Comparison of ENCODE assay signal across 8 cellular contexts in the genomic region with DNA sequence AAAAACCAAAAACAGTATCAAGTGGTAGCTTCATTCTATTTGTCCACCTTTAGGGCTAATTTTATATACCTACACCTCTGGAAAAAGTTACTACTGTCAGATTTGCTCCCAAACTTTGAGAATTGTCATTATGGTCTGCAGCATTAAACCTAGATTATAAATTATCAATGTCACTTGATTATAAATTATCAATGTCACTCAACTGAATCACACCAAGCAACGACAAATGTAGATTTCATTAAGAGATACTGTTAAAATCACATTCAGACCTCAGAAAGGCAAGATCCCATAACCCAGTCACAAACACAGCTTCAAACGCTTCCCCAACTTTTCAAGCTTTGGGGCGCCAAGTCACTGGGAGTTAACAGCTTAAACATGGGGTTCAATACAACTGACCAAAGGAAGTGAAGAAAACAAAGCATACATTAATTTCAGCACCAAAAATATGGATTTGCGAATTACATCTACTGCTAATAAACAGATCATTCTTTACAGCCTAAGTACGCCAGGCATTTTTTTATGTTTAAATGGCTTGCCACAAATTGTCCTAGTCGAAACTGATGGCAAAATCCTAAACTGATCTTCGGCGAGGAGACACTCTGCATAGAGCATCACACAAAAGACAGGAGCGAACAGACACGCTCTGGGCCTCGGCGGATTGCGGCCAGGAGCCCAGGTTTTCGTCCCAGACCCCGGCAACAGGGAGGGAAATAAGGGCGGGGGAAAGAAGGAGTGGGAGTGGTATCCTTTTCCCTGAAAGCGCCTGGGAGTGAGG. TPM values are rescaled to one million over a fixed set of nuclear protein-coding genes. Genes with fewer than 3 reads are reported as not detected.
DNase-seq lines count a peak whose midpoint lies in the region; ATAC-seq, FAIRE-seq and TF ChIP-seq lines count a peak whose summit lies in the region.

No MANE protein-coding gene starts in this region.

- H3K36me3 Mint-ChIP-seq in CD4-positive, CD25-positive, alpha-beta regulatory T cell = no peaks in the 10 kb centered on the region
- H3K36me3 Mint-ChIP-seq in activated naive CD8-positive, alpha-beta T cell = no peaks in the 10 kb centered on the region

- peak overlapping the region; percentile 90 to 98 (median 97) for H3K27ac Mint-ChIP-seq in CD4-positive, CD25-positive, alpha-beta regulatory T cell
- H3K27ac Mint-ChIP-seq in activated naive CD8-positive, alpha-beta T cell = peak overlapping the region; percentile 92

- 1 to 3% (median 3%) methylated on average over 15 to 17 of the region's 17 CpGs for WGBS in small intestine, 3 donors

- H3K27me3 Mint-ChIP-seq in CD4-positive, CD25-positive, alpha-beta regulatory T cell = no peaks in the 10 kb centered on the region
- no peaks in the 10 kb centered on the region for H3K27me3 Mint-ChIP-seq in activated naive CD8-positive, alpha-beta T cell

- peaks cover 71% of the 10 kb centered on the region for H3K4me1 ChIP-seq in CD4-positive, CD25-positive, alpha-beta regulatory T cell (ENCODE audit: control insufficient read depth, insufficient read depth, low read length, poor library complexity, severe bottlenecking)
- H3K4me1 ChIP-seq in iPS-15b (ENCODE audit: control insufficient read depth, insufficient read depth, low read length) (peaks cover 15% of the 10 kb centered on the region), small intestine (ENCODE audit: control insufficient read depth in 2 of 2, insufficient read depth in 1 of 2, low read depth in 1 of 2, low read length in 1 of 2) (peaks cover 2 to 14% of the 10 kb centered on the region in 2 donors)

- peak in 1 of 3 donors; percentile 14 for DNase-seq in CD4-positive, CD25-positive, alpha-beta regulatory T cell
- no peak for DNase-seq in HEK293T (ENCODE audit: extremely low spot score)
- DNase-seq in small intestine = peak; percentile 31
- DNase-seq in NCI-H2029 (lab: John Stamatoyannopoulos, UW) = no peak
- no peak for DNase-seq in GF-D8 (lab: John Stamatoyannopoulos, UW)
- no peak for DNase-seq in GM10248 (ENCODE audit: extremely low spot score)

- POLR2A ChIA-PET in HEK293T (lab: Yijun Ruan, JAX) = interaction anchor here (1.2 to 2.4 kb wide), 14 partner anchors 9 to 126 kb away, joined by 3 to 12 read pairs (median 5); partner anchors contain the start of gene RFWD3
- POLR2A ChIA-PET in GM10248 (lab: Yijun Ruan, JAX) = interaction anchor here (0.6 to 0.7 kb wide), 2 partner anchors 8 to 20 kb away, joined by 3 read pairs; no protein-coding TSS in a partner anchor

- H3K9me3 Mint-ChIP-seq in CD4-positive, CD25-positive, alpha-beta regulatory T cell = no peaks in the 10 kb centered on the region
- H3K9me3 Mint-ChIP-seq in activated naive CD8-positive, alpha-beta T cell (ENCODE audit: low read depth) = no peaks in the 10 kb centered on the region

- FAIRE-seq in small intestine (lab: Jason Lieb, UNC) = no peak

- no peak for TF ChIP-seq CTCF in GM10248 (IDR thresholded peaks at IDR 0.05; ENCODE audit: control extremely low read depth, extremely low read depth, low read depth, missing control alignments)

- H3K4me3 Mint-ChIP-seq in CD4-positive, CD25-positive, alpha-beta regulatory T cell = peak overlapping the region; percentile 89 to 99 (median 94)
- H3K4me3 Mint-ChIP-seq in activated naive CD8-positive, alpha-beta T cell = peak overlapping the region; percentile 96

- no peaks in the 10 kb centered on the region for H3K27me3 ChIP-seq in CD4-positive, CD25-positive, alpha-beta regulatory T cell (ENCODE audit: control insufficient read depth, insufficient read depth, low read length)
- H3K27me3 ChIP-seq in iPS-15b (ENCODE audit: control insufficient read depth, insufficient read depth, low read length) = no peaks in the 10 kb centered on the region
- no peaks in the 10 kb centered on the region for H3K27me3 ChIP-seq in small intestine (ENCODE audit: control insufficient read depth in 2 of 2, insufficient read depth in 2 of 2, low read length in 2 of 2)

- no peak for ATAC-seq in CD4-positive, CD25-positive, alpha-beta regulatory T cell (ENCODE audit: low read depth in 2 of 2)

- peak overlapping the region; percentile 92 for H3K27ac ChIP-seq in CD4-positive, CD25-positive, alpha-beta regulatory T cell (ENCODE audit: insufficient read depth, low read length, poor library complexity, severe bottlenecking)
- H3K27ac ChIP-seq in small intestine (ENCODE audit: low read depth in 1 of 2, low read length in 1 of 2) = peak overlapping the region; percentile 94 to 95

- CTCF ChIA-PET in HEK293T (lab: Yijun Ruan, JAX) (no interaction called here), GM10248 (lab: Yijun Ruan, JAX) (interaction anchor here (1.4 kb wide), 1 partner anchor 11 kb away, joined by 5 read pairs; no protein-coding TSS in a partner anchor)

- peaks cover 34 to 73% (median 53%) of the 10 kb centered on the region in 4 donors for H3K4me1 Mint-ChIP-seq in CD4-positive, CD25-positive, alpha-beta regulatory T cell
- peaks cover 67% of the 10 kb centered on the region for H3K4me1 Mint-ChIP-seq in activated naive CD8-positive, alpha-beta T cell (ENCODE audit: low read depth)

- peak overlapping the region; percentile 96 for H3K4me3 ChIP-seq in CD4-positive, CD25-positive, alpha-beta regulatory T cell (ENCODE audit: low read depth, low read length)
- H3K4me3 ChIP-seq in iPS-15b (ENCODE audit: low read depth, low read length) (peak overlapping the region; percentile 73), small intestine (ENCODE audit: low read depth in 1 of 2, low read length in 2 of 2) (peak overlapping the region; percentile 71 to 85)

- no peaks in the 10 kb centered on the region for H3K9me3 ChIP-seq in CD4-positive, CD25-positive, alpha-beta regulatory T cell (ENCODE audit: control insufficient read depth in 2 of 2, low read length in 2 of 2)
- H3K9me3 ChIP-seq in iPS-15b (ENCODE audit: control insufficient read depth, insufficient read depth, low read length) (no peaks in the 10 kb centered on the region), small intestine (ENCODE audit: control insufficient read depth, low read depth) (no peaks in the 10 kb centered on the region)

- no peaks in the 10 kb centered on the region for H3K36me3 ChIP-seq in CD4-positive, CD25-positive, alpha-beta regulatory T cell (ENCODE audit: control insufficient read depth, insufficient read depth, low read length)
- no peaks in the 10 kb centered on the region for H3K36me3 ChIP-seq in iPS-15b (ENCODE audit: control insufficient read depth, insufficient read depth, low read length)
- no peaks in the 10 kb centered on the region for H3K36me3 ChIP-seq in small intestine (ENCODE audit: control insufficient read depth in 2 of 2, insufficient read depth in 2 of 2, low read length in 2 of 2)

- H3K9ac ChIP-seq in iPS-15b (ENCODE audit: low read depth, low read length) = peak overlapping the region; percentile 95

TF ChIP-seq in HEK293T, 16 proteins besides CTCF, POLR2A, EP300 and RAD21:
- TF ChIP-seq PKNOX1 (IDR thresholded peaks at IDR 0.05) (peak; percentile 62; the same call in 1 of the 2 replicates), ARNT (IDR thresholded peaks at IDR 0.05) (no peak)

RNA-seq across cellular contexts. Expression of gene GLG1, which starts 1.0 kb away (rescaled TPM):
- total RNA-seq in CD4-positive, CD25-positive, alpha-beta regulatory T cell = 202 TPM
- 100 to 1,000 TPM; 147 to 156 (median 152) TPM for polyA plus RNA-seq in CD4-positive, CD25-positive, alpha-beta regulatory T cell
- polyA plus RNA-seq in small intestine = 10 to 100 TPM; 12.2 to 42.9 (median 13.4) TPM
